In the genomic region with DNA sequence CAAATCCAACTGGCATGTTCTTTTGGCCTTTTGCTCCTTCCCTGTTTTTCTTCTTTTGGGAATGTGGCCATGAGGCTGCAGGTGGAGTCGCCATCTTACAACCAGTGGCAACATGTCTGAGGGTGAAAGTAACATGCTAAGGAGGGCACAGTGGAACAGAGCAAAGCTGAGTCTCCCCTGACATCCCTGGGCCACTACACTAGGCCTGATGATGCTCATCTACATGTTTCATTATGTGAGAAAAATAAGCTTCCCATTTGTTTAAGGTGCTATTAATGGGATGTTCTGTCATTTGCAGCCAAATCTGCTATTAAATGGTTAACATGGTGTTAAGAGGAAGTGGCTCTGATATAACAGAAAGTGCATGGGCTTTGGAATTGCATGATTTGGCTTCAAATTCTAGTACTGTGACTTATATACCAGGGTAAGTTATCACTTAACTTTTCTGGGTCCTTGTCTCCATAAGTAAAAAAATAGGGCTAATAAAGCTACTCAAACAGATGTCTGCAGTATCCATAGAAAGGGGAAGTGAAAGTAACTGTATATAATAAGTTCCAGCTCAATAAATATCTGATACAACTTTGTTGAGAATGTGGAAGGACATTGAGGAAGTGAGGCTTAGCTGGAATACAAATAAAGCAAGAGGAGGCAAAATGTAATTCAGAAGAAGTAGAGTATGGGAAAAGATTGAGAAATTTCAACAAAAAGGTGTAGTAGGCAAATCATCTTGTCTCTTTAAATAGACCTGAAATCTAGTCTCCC, we compare ENCODE assay signal across 8 cellular contexts.
A peak's percentile ranks its signal among the peaks of the same experiment; 100 is the strongest.
DNase-seq lines count a peak whose midpoint lies in the region; ATAC-seq and TF ChIP-seq lines count a peak whose summit lies in the region.

No MANE protein-coding gene starts in this region.

- no peaks in the 10 kb centered on the region for H3K27me3 ChIP-seq in Karpas-422 (ENCODE audit: low read length)
- no peaks in the 10 kb centered on the region for H3K27me3 ChIP-seq in thyroid gland

- no peak for TF ChIP-seq CTCF in thyroid gland (IDR thresholded peaks at IDR 0.05)

- no peaks in the 10 kb centered on the region for H3K9me3 ChIP-seq in Karpas-422 (ENCODE audit: low read length)
- no peaks in the 10 kb centered on the region for H3K9me3 ChIP-seq in thyroid gland

- no peaks in the 10 kb centered on the region for H3K27me3 Mint-ChIP-seq in T-helper 2 cell treated with Interferon-gamma antibody and Interleukin-4, amounts not matched to agents 5 μg/mL and 100 μg/mL, for 36 hours (ENCODE audit: low read depth)
- no peaks in the 10 kb centered on the region for H3K27me3 Mint-ChIP-seq in naive B cell

- ATAC-seq in HG02610 (IDR thresholded peaks at IDR 0.05; ENCODE audit: unreplicated experiment) (peak; percentile 58), naive B cell (ENCODE audit: low read depth in 2 of 2) (peak; percentile 91 to 92)

- H3K4me2 ChIP-seq in Karpas-422 (ENCODE audit: low read depth, low read length, poor library complexity, severe bottlenecking): peak overlapping the region; percentile 75

- H3K4me3 ChIP-seq in Karpas-422 (ENCODE audit: low read length) (peak overlapping the region; percentile 56), thyroid gland (replicated peaks in 1 of 3) (no peak overlapping the region)

- H3K9me3 Mint-ChIP-seq in T-helper 2 cell treated with Interferon-gamma antibody and Interleukin-4, amounts not matched to agents 5 μg/mL and 100 μg/mL, for 36 hours: no peaks in the 10 kb centered on the region
- peaks cover 0 to 3% (median 0%) of the 10 kb centered on the region in 7 donors for H3K9me3 Mint-ChIP-seq in naive B cell

- H3K27ac ChIP-seq in Karpas-422 (ENCODE audit: low read length) (peak overlapping the region; percentile 99), thyroid gland (no peak overlapping the region)

- H3K27ac Mint-ChIP-seq in T-helper 2 cell treated with Interferon-gamma antibody and Interleukin-4, amounts not matched to agents 5 μg/mL and 100 μg/mL, for 36 hours: no peak overlapping the region
- H3K27ac Mint-ChIP-seq in naive B cell: peak overlapping the region; percentile 61 to 95 (median 90)

- H3K9ac ChIP-seq in Karpas-422 (ENCODE audit: low read length): peak overlapping the region; percentile 73

- no peak for DNase-seq in T-helper 2 cell treated with Interferon-gamma antibody and Interleukin-4, amounts not matched to agents 5 μg/mL and 100 μg/mL, for 36 hours (ENCODE audit: low spot score)
- DNase-seq in T-helper 2 cell: no peak
- DNase-seq in Karpas-422: peak; percentile 95
- DNase-seq in naive B cell: peak; percentile 79
- DNase-seq in NK-92 treated with Interleukin-12 subunit alpha and Interleukin-12 subunit beta, amount 100 ng/mL, for 24 hours (lab: John Stamatoyannopoulos, UW): no peak
- DNase-seq in activated CD4-positive, CD25-positive, alpha-beta regulatory T cell (lab: John Stamatoyannopoulos, UW): no peak
- no peak for DNase-seq in thyroid gland

- no peak overlapping the region for H2AFZ ChIP-seq in Karpas-422 (ENCODE audit: low read length)

- WGBS in thyroid gland, 2 donors: 92 to 95% methylated on average over 1 of the region's 1 CpG

- peaks cover 48% of the 10 kb centered on the region for H3K4me1 Mint-ChIP-seq in T-helper 2 cell treated with Interferon-gamma antibody and Interleukin-4, amounts not matched to agents 5 μg/mL and 100 μg/mL, for 36 hours (ENCODE audit: low read depth)
- H3K4me1 Mint-ChIP-seq in naive B cell: peaks cover 53 to 73% (median 58%) of the 10 kb centered on the region in 3 donors

- H3K4me3 Mint-ChIP-seq in T-helper 2 cell treated with Interferon-gamma antibody and Interleukin-4, amounts not matched to agents 5 μg/mL and 100 μg/mL, for 36 hours: peak overlapping the region; percentile 19
- H3K4me3 Mint-ChIP-seq in naive B cell: peak overlapping the region; percentile 19 to 89 (median 73)

- no peaks in the 10 kb centered on the region for H3K9me2 ChIP-seq in Karpas-422 (replicated peaks; ENCODE audit: insufficient read depth, low read length)

- no peaks in the 10 kb centered on the region for H3K79me2 ChIP-seq in Karpas-422 (ENCODE audit: low read length)

- no peak for TF ChIP-seq POLR2A in thyroid gland (IDR thresholded peaks at IDR 0.05)

- intact Hi-C loops in thyroid gland (cut with DNase I): no loop called here

- no peaks in the 10 kb centered on the region for H4K20me1 ChIP-seq in Karpas-422 (ENCODE audit: insufficient read depth, low read depth, low read length)

- H3K36me3 Mint-ChIP-seq in T-helper 2 cell treated with Interferon-gamma antibody and Interleukin-4, amounts not matched to agents 5 μg/mL and 100 μg/mL, for 36 hours (ENCODE audit: low read depth): peaks cover 2% of the 10 kb centered on the region
- H3K36me3 Mint-ChIP-seq in naive B cell: no peaks in the 10 kb centered on the region

- no peaks in the 10 kb centered on the region for H3K36me3 ChIP-seq in Karpas-422 (ENCODE audit: insufficient read depth, low read length)
- H3K36me3 ChIP-seq in thyroid gland: no peaks in the 10 kb centered on the region

- H3K4me1 ChIP-seq in Karpas-422 (ENCODE audit: low read length): peaks cover 81% of the 10 kb centered on the region
- no peaks in the 10 kb centered on the region for H3K4me1 ChIP-seq in thyroid gland

Comparison
In these comparisons a context has a peak if more than half of its experiments do, and no peak if none do; other contexts are left out.
1. DNase-seq: peak in Karpas-422 (single experiment) and naive B cell (single experiment); none in T-helper 2 cell treated with Interferon-gamma antibody and Interleukin-4, amounts not matched to agents 5 μg/mL and 100 μg/mL, for 36 hours (single experiment), T-helper 2 cell (0 of 5), NK-92 treated with Interleukin-12 subunit alpha and Interleukin-12 subunit beta, amount 100 ng/mL, for 24 hours (single experiment), activated CD4-positive, CD25-positive, alpha-beta regulatory T cell (0 of 4) and thyroid gland (0 of 2).